8 cellular contexts compared by ENCODE assay signal in genomic region chr19:18224525-18225354, GRCh38. TPM values are rescaled to one million over a fixed set of nuclear protein-coding genes. Genes with fewer than 3 reads are reported as not detected.
DNase-seq lines count a peak whose midpoint lies in the region; ATAC-seq, FAIRE-seq and TF ChIP-seq lines count a peak whose summit lies in the region.

No MANE protein-coding gene starts in this region.

- H2AFZ ChIP-seq in ACC112 (ENCODE audit: low read length, unreplicated experiment) = peak overlapping the region; percentile 82

- peaks cover 5% of the 10 kb centered on the region; the same call in 1 of the 2 replicates for H3K27me3 ChIP-seq in ACC112 (ENCODE audit: insufficient read depth, low read length)

- H3K36me3 ChIP-seq in ACC112 (ENCODE audit: insufficient read depth, low read length) (no peaks in the 10 kb centered on the region), kidney (ENCODE audit: control insufficient read depth in 1 of 2, insufficient read depth in 2 of 2, low read length in 2 of 2) (no peaks in the 10 kb centered on the region)

- DNase-seq in NCI-H345 treated with DMSO at 0.1 percent for 48 hours (lab: John Stamatoyannopoulos, UW; ENCODE audit: unreplicated experiment) (peak; percentile 50), choroid plexus epithelial cell (ENCODE audit: low read depth) (peak; percentile 100), kidney (peak; percentile 100)
- DNase-seq in activated CD4-positive, alpha-beta T cell treated with anti-CD3 and anti-CD28 coated beads for 24 hours (ENCODE audit: low read depth in 2 of 2) = peak; percentile 89 to 96
- peak; percentile 87 for DNase-seq in stimulated activated CD4-positive, alpha-beta T cell treated with anti-CD3 and anti-CD28 coated beads, Interleukin-12 subunit alpha, Interleukin-12 subunit beta, amount 100 ng/mL, for 4 hours

- ATAC-seq in GM18909 (IDR thresholded peaks at IDR 0.05; ENCODE audit: poor library complexity, unreplicated experiment) (peak; percentile 93), HG03175 (IDR thresholded peaks at IDR 0.05; ENCODE audit: unreplicated experiment) (peak; percentile 93)

- H3K79me2 ChIP-seq in ACC112 (ENCODE audit: control insufficient read depth, insufficient read depth, low read length, unreplicated experiment) = no peaks in the 10 kb centered on the region

- TF ChIP-seq CTCF in choroid plexus epithelial cell (conservative IDR thresholded peaks at IDR 0.05; ENCODE audit: low read depth, low read length) (no peak), kidney (IDR thresholded peaks at IDR 0.05; ENCODE audit: borderline replicate concordance, extremely low read depth, insufficient read depth) (no peak)

- H3K4me3 ChIP-seq in ACC112 (ENCODE audit: low read depth, low read length) (peak overlapping the region; percentile 71), choroid plexus epithelial cell (ENCODE audit: low read depth, low read length) (peak overlapping the region; percentile 57), kidney (ENCODE audit: low read length in 2 of 2) (peak overlapping the region; percentile 63 to 71)

- intact Hi-C loops in kidney (cut with DNase I) = no loop called here

- peak overlapping the region; percentile 65 to 77 for H3K9ac ChIP-seq in kidney (ENCODE audit: low read length in 2 of 2)

- H3K4me1 ChIP-seq in ACC112 (ENCODE audit: control insufficient read depth, insufficient read depth, low read length, unreplicated experiment) (no peaks in the 10 kb centered on the region), kidney (ENCODE audit: control insufficient read depth in 1 of 2, insufficient read depth in 1 of 2, low read depth in 1 of 2, low read length in 2 of 2) (peaks cover 0 to 19% of the 10 kb centered on the region in 2 donors)

- H3K27ac ChIP-seq in ACC112 (ENCODE audit: low read depth, low read length) = no peak overlapping the region
- H3K27ac ChIP-seq in kidney (ENCODE audit: low read depth in 2 of 2, low read length in 2 of 2) = peak overlapping the region; percentile 71 to 73

- H3K9me3 ChIP-seq in kidney (ENCODE audit: control insufficient read depth in 1 of 2, low read length in 2 of 2) = no peaks in the 10 kb centered on the region

- FAIRE-seq in kidney (lab: Jason Lieb, UNC) = peak; percentile 99

RNA-seq across cellular contexts. Expression of gene PDE4C, which starts 1.5 kb away (rescaled TPM):
- 2.0 TPM for total RNA-seq in kidney
- not detected for polyA plus RNA-seq in kidney (ENCODE audit: insufficient read depth, low read depth, low replicate concordance)

RNA-seq across cellular contexts. Expression of gene RAB3A, which starts 20.9 kb away (rescaled TPM):
- total RNA-seq in kidney = 5.2 TPM
- 10.5 TPM for polyA plus RNA-seq in kidney (ENCODE audit: insufficient read depth, low read depth, low replicate concordance)

RNA-seq across cellular contexts. Expression of gene MPV17L2, which starts 31.7 kb away (rescaled TPM):
- total RNA-seq in kidney = 11.5 TPM
- 31.1 TPM for polyA plus RNA-seq in kidney (ENCODE audit: insufficient read depth, low read depth, low replicate concordance)

RNA-seq across cellular contexts. Expression of gene IQCN, which starts 49.5 kb away (rescaled TPM):
- 6.3 TPM for total RNA-seq in kidney
- polyA plus RNA-seq in kidney (ENCODE audit: insufficient read depth, low read depth, low replicate concordance) = 0.82 TPM

RNA-seq across cellular contexts. Expression of gene IFI30, which starts 51.1 kb away (rescaled TPM):
- 109 TPM for total RNA-seq in kidney
- 173 TPM for polyA plus RNA-seq in kidney (ENCODE audit: insufficient read depth, low read depth, low replicate concordance)

Comparison
In these comparisons a context has a peak if more than half of its experiments do, and no peak if none do; other contexts are left out.
1. DNase-seq: peak in every context shown above with its lines; median percentile 100 in choroid plexus epithelial cell; 100 in kidney; 92 in activated CD4-positive, alpha-beta T cell treated with anti-CD3 and anti-CD28 coated beads for 24 hours; 87 in stimulated activated CD4-positive, alpha-beta T cell treated with anti-CD3 and anti-CD28 coated beads, Interleukin-12 subunit alpha, Interleukin-12 subunit beta, amount 100 ng/mL, for 4 hours; 50 in NCI-H345 treated with DMSO at 0.1 percent for 48 hours.